In genomic region chr11:70027451-70027850, GRCh38 we compare ENCODE assay signal across 17 cellular contexts. TPM values are rescaled to one million over a fixed set of nuclear protein-coding genes. Genes with fewer than 3 reads are reported as not detected.
DNase-seq lines count a peak whose midpoint lies in the region; ATAC-seq and TF ChIP-seq lines count a peak whose summit lies in the region.
"Had no signal": no experiment of that assay in that cellular context is flagged by ENCODE, and none has a peak within 500 bp of the region (broad histone marks: within the 10 kb centered on the region; RNA-seq: fewer than 3 reads in every experiment).

No MANE protein-coding gene starts in this region.

- no peak overlapping the region for H3K27ac Mint-ChIP-seq in type B pancreatic cell
- H3K27ac Mint-ChIP-seq: CD14-positive monocyte; CD4-positive, alpha-beta memory T cell had no signal

- no peak overlapping the region for H3K27ac ChIP-seq in right cardiac atrium (ENCODE audit: low read length)
- H3K27ac ChIP-seq: BLaER1 had no signal

- no peaks in the 10 kb centered on the region for H3K9me3 ChIP-seq in right cardiac atrium (ENCODE audit: control insufficient read depth, low read length)

- no peaks in the 10 kb centered on the region for H3K27me3 ChIP-seq in right cardiac atrium (ENCODE audit: control insufficient read depth, insufficient read depth)
- H3K27me3 ChIP-seq: BLaER1 had no signal

- no peak overlapping the region for H3K4me3 ChIP-seq in right cardiac atrium (ENCODE audit: low read length)
- H3K4me3 ChIP-seq: BLaER1 had no signal

- intact Hi-C loops in cardiac septum (cut with DNase I) (no loop called here), right cardiac atrium (cut with DNase I) (no loop called here)

- H3K27me3 Mint-ChIP-seq in type B pancreatic cell: peaks cover 4% of the 10 kb centered on the region

- WGBS in right cardiac atrium: 85% methylated on average over 8 of the region's 8 CpGs

- DNase-seq in cardiac septum (ENCODE audit: low spot score) (peak; percentile 41), right cardiac atrium (no peak), islet precursor cell (peak; percentile 15), type B pancreatic cell (ENCODE audit: extremely low spot score, unreplicated experiment) (peak; percentile 27), NCI-H2227 (lab: John Stamatoyannopoulos, UW; ENCODE audit: unreplicated experiment) (no peak), NCI-H69 (lab: John Stamatoyannopoulos, UW) (no peak), T-helper 2 cell (no peak)
- DNase-seq: 8988T; CD4-positive, alpha-beta memory T cell; DMS153; DMS79; GDM1; GOT3; H7 had no signal

- peaks cover 4% of the 10 kb centered on the region for H3K4me1 ChIP-seq in right cardiac atrium (ENCODE audit: control insufficient read depth, insufficient read depth, low read length)

- ATAC-seq in right cardiac atrium: no peak
- ATAC-seq: HepG2 had no signal

- H3K36me3 Mint-ChIP-seq in type B pancreatic cell: peaks cover 4% of the 10 kb centered on the region
- H3K36me3 Mint-ChIP-seq: CD14-positive monocyte; CD4-positive, alpha-beta memory T cell had no signal

- H3K9me3 Mint-ChIP-seq in type B pancreatic cell: peaks cover 5% of the 10 kb centered on the region

- no peak overlapping the region for H3K4me3 Mint-ChIP-seq in type B pancreatic cell
- H3K4me3 Mint-ChIP-seq: CD14-positive monocyte; CD4-positive, alpha-beta memory T cell had no signal

- TF ChIP-seq CTCF in type B pancreatic cell (conservative IDR thresholded peaks at IDR 0.05): no peak

- H3K4me1 Mint-ChIP-seq in type B pancreatic cell (ENCODE audit: unreplicated experiment): peaks cover 7% of the 10 kb centered on the region
- H3K4me1 Mint-ChIP-seq: CD14-positive monocyte; CD4-positive, alpha-beta memory T cell had no signal

RNA-seq across cellular contexts. Expression of gene ANO1, which starts 50.7 kb away (rescaled TPM):
- total RNA-seq in cardiac septum (18.4 TPM), right cardiac atrium (10 to 100 TPM in 2 of 4 donors, 1 to 10 TPM in 2; 7.9 to 18.2 (median 9.5) TPM), type B pancreatic cell (ENCODE audit: low replicate concordance) (14.9 and 29.2 TPM in 2 replicates)
- polyA plus RNA-seq in right cardiac atrium: 6.8 TPM
- total RNA-seq: CD4-positive, alpha-beta memory T cell; HepG2 had no signal
- polyA plus RNA-seq: CD14-positive monocyte; CD4-positive, alpha-beta memory T cell; HepG2 had no signal

Comparison
In these comparisons a context has a peak if more than half of its experiments do, and no peak if none do; other contexts are left out.
1. DNase-seq: peak in cardiac septum (single experiment), islet precursor cell (single experiment) and type B pancreatic cell (single experiment); none in right cardiac atrium (0 of 3), NCI-H2227 (single experiment), NCI-H69 (single experiment) and T-helper 2 cell (0 of 5).